ENCODE assay signal across 15 cellular contexts in genomic region chr12:119671070-119671469, GRCh38. TPM values are rescaled to one million over a fixed set of nuclear protein-coding genes. Genes with fewer than 3 reads are reported as not detected.
A peak's percentile ranks its signal among the peaks of the same experiment; 100 is the strongest.
DNase-seq lines count a peak whose midpoint lies in the region; ATAC-seq and TF ChIP-seq lines count a peak whose summit lies in the region.
"Had no signal": no experiment of that assay in that cellular context is flagged by ENCODE, and none has a peak within 500 bp of the region (broad histone marks: within the 10 kb centered on the region; RNA-seq: fewer than 3 reads in every experiment).

No MANE protein-coding gene starts in this region.

- 92% methylated on average over 3 of the region's 3 CpGs for WGBS in hepatocyte (ENCODE audit: low lambda C conversion rate, missing lambda C conversion rate)

- H3K9me2 ChIP-seq in hepatocyte (replicated peaks; ENCODE audit: insufficient read depth): no peaks in the 10 kb centered on the region

- peak overlapping the region; percentile 93 for H3K4me2 ChIP-seq in hepatocyte

- H4K20me1 ChIP-seq in hepatocyte (ENCODE audit: insufficient read depth, poor library complexity, severe bottlenecking): no peaks in the 10 kb centered on the region

- peaks cover 64% of the 10 kb centered on the region for H3K4me1 Mint-ChIP-seq in activated CD4-positive, alpha-beta T cell treated with anti-CD3 and anti-CD28 coated beads, Interleukin-2, amount 10 ng/mL, durations not matched to agents 24 days and 14 days
- H3K4me1 Mint-ChIP-seq in activated CD8-positive, alpha-beta T cell treated with anti-CD3 and anti-CD28 coated beads, Interleukin-2, amount 10 ng/mL, durations not matched to agents 7 days and 5 days (ENCODE audit: low read depth): peaks cover 69% of the 10 kb centered on the region
- H3K4me1 Mint-ChIP-seq in stimulated activated naive CD8-positive, alpha-beta T cell treated with anti-CD3 and anti-CD28 coated beads, Interleukin-15, amount 100 ng/mL, for 72 hours: peaks cover 70% of the 10 kb centered on the region
- H3K4me1 Mint-ChIP-seq in WTC11: peaks cover 13% of the 10 kb centered on the region

- H3K27me3 Mint-ChIP-seq in activated CD4-positive, alpha-beta T cell treated with anti-CD3 and anti-CD28 coated beads, Interleukin-2, amount 10 ng/mL, durations not matched to agents 24 days and 14 days: no peaks in the 10 kb centered on the region
- no peaks in the 10 kb centered on the region for H3K27me3 Mint-ChIP-seq in activated CD8-positive, alpha-beta T cell treated with anti-CD3 and anti-CD28 coated beads, Interleukin-2, amount 10 ng/mL, durations not matched to agents 7 days and 5 days (ENCODE audit: low read depth)
- no peaks in the 10 kb centered on the region for H3K27me3 Mint-ChIP-seq in stimulated activated naive CD8-positive, alpha-beta T cell treated with anti-CD3 and anti-CD28 coated beads, Interleukin-15, amount 100 ng/mL, for 72 hours
- no peaks in the 10 kb centered on the region for H3K27me3 Mint-ChIP-seq in WTC11 (ENCODE audit: low read depth)

- no peak for DNase-seq in activated CD4-positive, alpha-beta T cell treated with anti-CD3 and anti-CD28 coated beads, Interleukin-2, amount 10 ng/mL, durations not matched to agents 24 days and 14 days
- DNase-seq in activated CD4-positive, alpha-beta T cell treated with anti-CD3 and anti-CD28 coated beads, Interleukin-2, amount 50 U/mL, for 4 hours: no peak
- DNase-seq in activated CD8-positive, alpha-beta T cell treated with anti-CD3 and anti-CD28 coated beads, Interleukin-2, amount 10 ng/mL, durations not matched to agents 7 days and 5 days: no peak
- DNase-seq in hepatocyte (ENCODE audit: low spot score): no peak
- DNase-seq in stimulated activated naive CD8-positive, alpha-beta T cell treated with anti-CD3 and anti-CD28 coated beads, Interleukin-15, amount 100 ng/mL, for 72 hours: no peak
- DNase-seq in WTC11 (ENCODE audit: low spot score): no peak
- DNase-seq: cortex of kidney, IMR-90, NCI-H1436, NCI-H510A, small intestine had no signal

- H3K36me3 Mint-ChIP-seq in activated CD4-positive, alpha-beta T cell treated with anti-CD3 and anti-CD28 coated beads, Interleukin-2, amount 10 ng/mL, durations not matched to agents 24 days and 14 days (ENCODE audit: low read depth): peaks cover 62% of the 10 kb centered on the region
- H3K36me3 Mint-ChIP-seq in activated CD8-positive, alpha-beta T cell treated with anti-CD3 and anti-CD28 coated beads, Interleukin-2, amount 10 ng/mL, durations not matched to agents 7 days and 5 days (ENCODE audit: low read depth): peaks cover 72% of the 10 kb centered on the region
- H3K36me3 Mint-ChIP-seq in WTC11: peaks cover 60% of the 10 kb centered on the region

- CTCF ChIA-PET in activated CD8-positive, alpha-beta T cell treated with anti-CD3 and anti-CD28 coated beads, Interleukin-2, amount 10 ng/mL, durations not matched to agents 7 days and 5 days (lab: Charles Lee): interaction anchor here (5.3 kb wide), 1 partner anchor 11 kb away, joined by 23 read pairs; no protein-coding TSS in a partner anchor
- CTCF ChIA-PET in WTC11 (lab: Charles Lee): no interaction called here

- H3K27ac ChIP-seq in hepatocyte: peak overlapping the region; percentile 94

- no peak for TF ChIP-seq CTCF in hepatocyte (IDR thresholded peaks at IDR 0.05; ENCODE audit: poor library complexity)
- TF ChIP-seq CTCF in WTC11 (IDR thresholded peaks at IDR 0.05): no peak

- no peaks in the 10 kb centered on the region for H3K9me3 ChIP-seq in hepatocyte (ENCODE audit: low read depth)

- no peaks in the 10 kb centered on the region for H3K9me3 Mint-ChIP-seq in activated CD4-positive, alpha-beta T cell treated with anti-CD3 and anti-CD28 coated beads, Interleukin-2, amount 10 ng/mL, durations not matched to agents 24 days and 14 days
- no peaks in the 10 kb centered on the region for H3K9me3 Mint-ChIP-seq in activated CD8-positive, alpha-beta T cell treated with anti-CD3 and anti-CD28 coated beads, Interleukin-2, amount 10 ng/mL, durations not matched to agents 7 days and 5 days (ENCODE audit: insufficient read depth)
- H3K9me3 Mint-ChIP-seq in stimulated activated naive CD8-positive, alpha-beta T cell treated with anti-CD3 and anti-CD28 coated beads, Interleukin-15, amount 100 ng/mL, for 72 hours: no peaks in the 10 kb centered on the region
- H3K9me3 Mint-ChIP-seq in WTC11: no peaks in the 10 kb centered on the region

- peaks cover 39% of the 10 kb centered on the region for H3K79me2 ChIP-seq in hepatocyte

- POLR2A ChIA-PET in activated CD8-positive, alpha-beta T cell treated with anti-CD3 and anti-CD28 coated beads, Interleukin-2, amount 10 ng/mL, durations not matched to agents 7 days and 5 days (lab: Charles Lee): no interaction called here
- POLR2A ChIA-PET in WTC11 (lab: Charles Lee): no interaction called here

- intact Hi-C loops in activated CD4-positive, alpha-beta T cell treated with anti-CD3 and anti-CD28 coated beads, Interleukin-2, amount 10 ng/mL, durations not matched to agents 24 days and 14 days (cut with micrococcal nuclease): no loop called here

- H3K27ac Mint-ChIP-seq in activated CD4-positive, alpha-beta T cell treated with anti-CD3 and anti-CD28 coated beads, Interleukin-2, amount 10 ng/mL, durations not matched to agents 24 days and 14 days: peak overlapping the region; percentile 71
- H3K27ac Mint-ChIP-seq in activated CD8-positive, alpha-beta T cell treated with anti-CD3 and anti-CD28 coated beads, Interleukin-2, amount 10 ng/mL, durations not matched to agents 7 days and 5 days: peak overlapping the region; percentile 33
- peak overlapping the region in 1 of 2 donors; percentile 84 for H3K27ac Mint-ChIP-seq in stimulated activated naive CD8-positive, alpha-beta T cell treated with anti-CD3 and anti-CD28 coated beads, Interleukin-15, amount 100 ng/mL, for 72 hours
- H3K27ac Mint-ChIP-seq in WTC11: no peak overlapping the region

- H3K4me3 ChIP-seq in hepatocyte: no peak overlapping the region
- H3K4me3 ChIP-seq: lung had no signal

- H3K4me3 Mint-ChIP-seq in activated CD4-positive, alpha-beta T cell treated with anti-CD3 and anti-CD28 coated beads, Interleukin-2, amount 10 ng/mL, durations not matched to agents 24 days and 14 days: peak overlapping the region; percentile 22
- H3K4me3 Mint-ChIP-seq in activated CD8-positive, alpha-beta T cell treated with anti-CD3 and anti-CD28 coated beads, Interleukin-2, amount 10 ng/mL, durations not matched to agents 7 days and 5 days: no peak overlapping the region
- H3K4me3 Mint-ChIP-seq in stimulated activated naive CD8-positive, alpha-beta T cell treated with anti-CD3 and anti-CD28 coated beads, Interleukin-15, amount 100 ng/mL, for 72 hours: peak overlapping the region; percentile 20 to 42
- no peak overlapping the region for H3K4me3 Mint-ChIP-seq in WTC11

- no peaks in the 10 kb centered on the region for H3K36me3 ChIP-seq in hepatocyte (replicated peaks; ENCODE audit: insufficient read depth, low read depth)

- no peaks in the 10 kb centered on the region for H3K27me3 ChIP-seq in hepatocyte

- no peak for ATAC-seq in activated CD8-positive, alpha-beta T cell treated with anti-CD3 and anti-CD28 coated beads, Interleukin-2, amount 10 ng/mL, durations not matched to agents 7 days and 5 days
- ATAC-seq in stimulated activated naive CD8-positive, alpha-beta T cell treated with anti-CD3 and anti-CD28 coated beads, Interleukin-15, amount 100 ng/mL, for 72 hours: no peak
- ATAC-seq in HG03442 (IDR thresholded peaks at IDR 0.05; ENCODE audit: unreplicated experiment) (no peak), HG03460 (IDR thresholded peaks at IDR 0.05; ENCODE audit: unreplicated experiment) (no peak), WTC11 (no peak)
- ATAC-seq: Panc1 had no signal

- no peak overlapping the region for H2AFZ ChIP-seq in hepatocyte

- H3K4me1 ChIP-seq in hepatocyte (ENCODE audit: insufficient read depth): peaks cover 19% of the 10 kb centered on the region

TF ChIP-seq in WTC11, 78 proteins besides CTCF, POLR2A, EP300 and RAD21 (continues in another document):
- TF ChIP-seq ZNF121 (CRISPR knock-in tag; IDR thresholded peaks at IDR 0.05): no peak
- TF ChIP-seq ATF1 (CRISPR knock-in tag; IDR thresholded peaks at IDR 0.05): no peak
- TF ChIP-seq NR3C1 (CRISPR knock-in tag; conservative IDR thresholded peaks at IDR 0.05; ENCODE audit: low read depth): no peak
- TF ChIP-seq PRDM15 (CRISPR knock-in tag; IDR thresholded peaks at IDR 0.05): no peak
- TF ChIP-seq ETV6 (CRISPR knock-in tag; IDR thresholded peaks at IDR 0.05): no peak

RNA-seq across cellular contexts. Expression of gene PRKAB1, which starts 3.1 kb away (rescaled TPM):
- 27.5 and 33.3 TPM in 2 replicates for total RNA-seq in activated CD4-positive, alpha-beta T cell treated with anti-CD3 and anti-CD28 coated beads, Interleukin-2, amount 10 ng/mL, durations not matched to agents 24 days and 14 days
- 10 to 100 TPM; 31.7 to 33.1 TPM for total RNA-seq in activated CD8-positive, alpha-beta T cell treated with anti-CD3 and anti-CD28 coated beads, Interleukin-2, amount 10 ng/mL, durations not matched to agents 7 days and 5 days
- total RNA-seq in hepatocyte: 25.2 and 32.3 TPM in 2 replicates
- 37.7 and 41.1 TPM in 2 replicates for polyA plus RNA-seq in hepatocyte
- 26.2 to 32.3 TPM (median 26.4 TPM) in 3 replicates for total RNA-seq in WTC11 (2021)

Comparison
In these comparisons a context has a peak if more than half of its experiments do, and no peak if none do; other contexts are left out.
1. H3K4me3 Mint-ChIP-seq: peak in activated CD4-positive, alpha-beta T cell treated with anti-CD3 and anti-CD28 coated beads, Interleukin-2, amount 10 ng/mL, durations not matched to agents 24 days and 14 days (single experiment) and stimulated activated naive CD8-positive, alpha-beta T cell treated with anti-CD3 and anti-CD28 coated beads, Interleukin-15, amount 100 ng/mL, for 72 hours (2 of 2); none in activated CD8-positive, alpha-beta T cell treated with anti-CD3 and anti-CD28 coated beads, Interleukin-2, amount 10 ng/mL, durations not matched to agents 7 days and 5 days (single experiment) and WTC11 (single experiment).